Comparison of ENCODE assay signal across 14 cellular contexts in the genomic region with DNA sequence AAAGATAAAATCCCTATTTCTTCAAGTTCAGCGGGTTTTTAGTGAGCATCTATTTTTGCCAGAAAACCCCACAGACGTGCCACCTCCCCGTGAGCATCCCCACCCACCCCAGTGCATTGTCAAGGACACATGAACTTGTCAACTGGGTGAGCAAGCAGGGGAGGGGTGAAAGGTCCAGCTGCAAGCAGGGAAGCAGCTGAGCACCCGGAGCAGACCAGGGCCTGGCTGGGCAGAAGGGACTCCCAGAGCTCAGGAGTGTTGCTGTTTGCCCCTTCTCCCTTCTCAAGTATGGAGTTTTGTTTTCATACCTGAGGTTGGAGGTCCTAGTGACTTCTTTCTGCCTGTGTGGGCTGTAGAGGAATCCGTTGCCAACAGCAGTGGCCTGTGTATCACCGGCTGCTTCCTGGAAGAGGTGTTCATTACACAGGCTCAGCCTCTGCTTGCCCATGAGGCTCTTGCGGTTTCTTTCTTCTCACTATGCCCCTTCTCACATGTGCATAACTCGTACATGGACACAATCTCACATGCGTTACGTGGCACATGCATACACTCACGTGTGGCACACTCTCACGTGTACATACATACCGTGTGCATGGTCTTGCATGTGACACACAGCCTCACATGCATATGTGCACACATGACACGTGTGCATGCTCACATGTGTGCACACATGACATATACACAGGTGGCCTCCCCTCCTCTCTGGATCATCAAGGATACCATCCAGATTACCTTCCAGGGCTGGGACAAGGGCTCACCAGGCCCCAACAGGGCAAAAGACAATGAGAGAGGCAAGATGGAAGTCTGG.
"Had no signal": no experiment of that assay in that cellular context is flagged by ENCODE, and none has a peak within 500 bp of the region (broad histone marks: within the 10 kb centered on the region; RNA-seq: fewer than 3 reads in every experiment).

No MANE protein-coding gene starts in this region.

- H3K9me3 Mint-ChIP-seq: activated CD4-positive, alpha-beta memory T cell treated with anti-CD3 and anti-CD28 coated beads, Interleukin-2, amount 10 ng/mL, durations not matched to agents 7 days and 5 days; memory B cell had no signal

- H3K4me3 Mint-ChIP-seq: activated CD4-positive, alpha-beta memory T cell treated with anti-CD3 and anti-CD28 coated beads, Interleukin-2, amount 10 ng/mL, durations not matched to agents 7 days and 5 days; activated CD4-positive, alpha-beta T cell treated with anti-CD3 and anti-CD28 coated beads for 36 hours; activated naive CD8-positive, alpha-beta T cell; memory B cell had no signal

- H3K4me1 Mint-ChIP-seq: activated CD4-positive, alpha-beta memory T cell treated with anti-CD3 and anti-CD28 coated beads, Interleukin-2, amount 10 ng/mL, durations not matched to agents 7 days and 5 days; memory B cell had no signal

- ATAC-seq: activated CD4-positive, alpha-beta T cell treated with anti-CD3 and anti-CD28 coated beads for 36 hours; left lung had no signal

- H3K79me2 ChIP-seq: parathyroid adenoma had no signal

- H3K27me3 Mint-ChIP-seq: activated CD4-positive, alpha-beta memory T cell treated with anti-CD3 and anti-CD28 coated beads, Interleukin-2, amount 10 ng/mL, durations not matched to agents 7 days and 5 days; activated CD4-positive, alpha-beta T cell treated with anti-CD3 and anti-CD28 coated beads for 36 hours; activated naive CD8-positive, alpha-beta T cell; memory B cell had no signal

- H3K4me1 ChIP-seq: left lung, parathyroid adenoma had no signal

- H3K27ac Mint-ChIP-seq: activated CD4-positive, alpha-beta memory T cell treated with anti-CD3 and anti-CD28 coated beads, Interleukin-2, amount 10 ng/mL, durations not matched to agents 7 days and 5 days; activated CD4-positive, alpha-beta T cell treated with anti-CD3 and anti-CD28 coated beads for 36 hours; activated naive CD8-positive, alpha-beta T cell; memory B cell had no signal

- H3K27me3 ChIP-seq: esophagus squamous epithelium, left lung, tibial nerve had no signal

- H3K9ac ChIP-seq: parathyroid adenoma had no signal

- H3K9me3 ChIP-seq: esophagus squamous epithelium, left lung, tibial nerve had no signal

- H3K4me3 ChIP-seq: esophagus squamous epithelium, left lung, tibial nerve had no signal

- DNase-seq: activated CD4-positive, alpha-beta memory T cell treated with anti-CD3 and anti-CD28 coated beads, Interleukin-2, amount 10 ng/mL, durations not matched to agents 7 days and 5 days; activated CD4-positive, alpha-beta T cell treated with anti-CD3 and anti-CD28 coated beads for 36 hours; activated gamma-delta T cell; anterior cingulate cortex; esophagus squamous epithelium; foreskin fibroblast; left lung; stimulated activated CD4-positive, alpha-beta T cell treated with anti-CD3 and anti-CD28 coated beads, Interleukin-15, amount 100 ng/mL, for 24 hours; stimulated activated CD4-positive, alpha-beta T cell treated with anti-CD3 and anti-CD28 coated beads, Interleukin-4, amount 100 ng/mL, for 24 hours; T-helper 9 cell had no signal

- H3K27ac ChIP-seq: esophagus squamous epithelium, left lung, parathyroid adenoma, tibial nerve had no signal

- H3K36me3 Mint-ChIP-seq: activated naive CD8-positive, alpha-beta T cell had no signal
